ENCODE assay signal across 18 cellular contexts in the genomic region with DNA sequence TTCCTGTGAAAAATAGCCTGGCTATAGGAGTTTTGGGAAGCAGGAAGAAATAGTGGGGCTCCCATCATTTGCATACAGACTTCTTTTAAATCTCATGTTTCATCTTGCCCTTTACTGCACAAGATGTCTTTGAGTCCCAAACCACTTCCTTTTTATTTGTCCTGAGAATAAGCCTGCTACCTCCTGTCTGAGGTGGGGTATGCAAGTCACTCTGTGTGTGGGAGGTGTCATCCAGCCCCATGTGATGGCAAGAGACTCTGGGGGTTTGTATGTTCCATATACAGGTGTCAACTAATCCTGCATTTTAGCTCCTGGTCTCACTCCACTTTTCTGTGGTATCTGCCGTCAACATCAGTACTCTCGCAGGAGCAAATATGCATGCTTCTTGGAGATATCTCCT.
A peak's percentile ranks its signal among the peaks of the same experiment; 100 is the strongest.
DNase-seq lines count a peak whose midpoint lies in the region; ATAC-seq, FAIRE-seq and TF ChIP-seq lines count a peak whose summit lies in the region.
"Had no signal": no experiment of that assay in that cellular context is flagged by ENCODE, and none has a peak within 500 bp of the region (broad histone marks: within the 10 kb centered on the region; RNA-seq: fewer than 3 reads in every experiment).

No MANE protein-coding gene starts in this region.

- POLR2A ChIA-PET in H1 (lab: Charles Lee; ENCODE audit: partially characterized antibody): no interaction called here

- no peak overlapping the region for H2BK120ac ChIP-seq in H1 (replicated peaks; ENCODE audit: low read depth, low read length)

- peaks cover 0 to 5% (median 0%) of the 10 kb centered on the region in 4 experiments; a peak in 2 of 7 replicates for H3K4me1 ChIP-seq in H1 (replicated peaks in 1 of 4; ENCODE audit: control insufficient read depth in 3 of 4, insufficient read depth in 4 of 4, low read length in 3 of 4)

- no peak overlapping the region for H2AK5ac ChIP-seq in H1 (ENCODE audit: low read depth, low read length)

- H3K27ac ChIP-seq in H1 (ENCODE audit: low read depth, low read length): no peak overlapping the region

- no peak overlapping the region for H4K8ac ChIP-seq in H1 (ENCODE audit: extremely low read depth, insufficient read depth, low read length)

- in situ Hi-C loops in KBM-7 (cut with MboI; ENCODE audit: low pct_unique_long_range_greater_than_20kb, low sequenced_read_pairs): no loop called here

- no peak for ATAC-seq in Right ventricle myocardium superior (ENCODE audit: poor library complexity)
- ATAC-seq: GM12878 had no signal

- no peak overlapping the region for H3K18ac ChIP-seq in H1 (ENCODE audit: extremely low read depth, low read length)

- no peak overlapping the region for H2BK20ac ChIP-seq in H1 (ENCODE audit: low read length)

- no peak overlapping the region for H3K23ac ChIP-seq in H1 (ENCODE audit: insufficient read length)

- CTCF ChIA-PET in H1 (lab: Charles Lee; ENCODE audit: partially characterized antibody): no interaction called here

- FAIRE-seq in H1 (lab: Jason Lieb, UNC): no peak
- FAIRE-seq: GM12878, GM19239 had no signal

- no peaks in the 10 kb centered on the region for H3K27me3 ChIP-seq in H1 (replicated peaks in 1 of 4; ENCODE audit: control insufficient read depth in 3 of 4, extremely low read depth in 1 of 4, insufficient read depth in 3 of 4, low read length in 3 of 4)

- no peak overlapping the region for H3K4me2 ChIP-seq in H1 (ENCODE audit: insufficient read depth in 1 of 2, low read depth in 2 of 2, low read length in 2 of 2)

- peak overlapping the region; percentile 31; the same call in 1 of the 2 replicates for H2BK15ac ChIP-seq in H1 (ENCODE audit: low read length)

- H3K9me3 ChIP-seq in H1 (ENCODE audit: insufficient read depth in 2 of 2, low read depth in 1 of 2, low read length in 1 of 2): no peaks in the 10 kb centered on the region

- intact Hi-C loops in Right ventricle myocardium superior (cut with DNase I): no loop called here

- TF ChIP-seq POLR2A in H1 (IDR thresholded peaks at IDR 0.05; ENCODE audit: control extremely low read depth in 1 of 2, low read depth in 2 of 2, low read length in 2 of 2): no peak; a peak in 1 of 3 replicates

- no peak overlapping the region for H4K91ac ChIP-seq in H1 (replicated peaks; ENCODE audit: insufficient read length, low read length)

- H2BK5ac ChIP-seq in H1 (ENCODE audit: low read depth, low read length): 0 out of 2 replicates have a peak overlapping the region, but pooled peaks have one; percentile 71

- H4K5ac ChIP-seq in H1 (ENCODE audit: insufficient read length, low read depth, low read length): no peak overlapping the region

- H3K56ac ChIP-seq in H1 (replicated peaks; ENCODE audit: insufficient read length, low read depth, low read length): no peak overlapping the region

- no peaks in the 10 kb centered on the region for H3K36me3 ChIP-seq in H1 (ENCODE audit: control insufficient read depth in 2 of 4, insufficient read depth in 4 of 4, low read length in 3 of 4)

- WGBS in H1 (ENCODE audit: extremely low coverage in 1 of 2, insufficient coverage in 1 of 2, insufficient read length in 1 of 2, insufficient replicate concordance in 2 of 2, low coverage in 1 of 2, low lambda C conversion rate in 2 of 2, missing lambda C conversion rate in 1 of 2), 2 experiments: 90% methylated on average over 2 of the region's 2 CpGs; no CpG with 5 or more reads in 1 of the 2 experiments

- no peaks in the 10 kb centered on the region for H3K79me1 ChIP-seq in H1 (ENCODE audit: low read depth, low read length)

- no peak overlapping the region for H3K9ac ChIP-seq in H1 (replicated peaks in 1 of 4; ENCODE audit: extremely low read depth in 1 of 4, low read depth in 3 of 4, low read length in 3 of 4)

- TF ChIP-seq RAD21 in H1 (IDR thresholded peaks at IDR 0.05 in 1 of 2, conservative IDR thresholded peaks at IDR 0.05 in 1 of 2; ENCODE audit: low read depth in 2 of 2, low read length in 2 of 2): no peak

- TF ChIP-seq CTCF in H1 (IDR thresholded peaks at IDR 0.05; ENCODE audit: control extremely low read depth in 1 of 3, insufficient read depth in 1 of 3, low read depth in 1 of 3, low read length in 3 of 3): no peak

- no peaks in the 10 kb centered on the region for H3K79me2 ChIP-seq in H1 (ENCODE audit: control insufficient read depth in 1 of 2, insufficient read depth in 2 of 2, low read length in 2 of 2)

- no peak overlapping the region for H3K14ac ChIP-seq in H1 (ENCODE audit: insufficient read length)

- no peaks in the 10 kb centered on the region for H4K20me1 ChIP-seq in H1 (replicated peaks in 1 of 2; ENCODE audit: control insufficient read depth in 1 of 2, insufficient read depth in 2 of 2, low read length in 2 of 2)

- no peak overlapping the region for H2BK12ac ChIP-seq in H1 (ENCODE audit: low read depth, low read length)

- TF ChIP-seq EP300 in H1 (IDR thresholded peaks at IDR 0.05; ENCODE audit: borderline replicate concordance in 1 of 2, low read depth in 2 of 2, low read length in 2 of 2): no peak

- no peak overlapping the region for H3K4ac ChIP-seq in H1 (replicated peaks; ENCODE audit: insufficient read length, low read depth, low read length)

- H3K23me2 ChIP-seq in H1 (ENCODE audit: low read depth, low read length): no peaks in the 10 kb centered on the region

- peak; percentile 12 for DNase-seq in KBM-7
- peak; percentile 3 for DNase-seq in OCI-M1 (lab: John Stamatoyannopoulos, UW)
- no peak for DNase-seq in H1 (ENCODE audit: low read depth in 1 of 2, low spot score in 2 of 2)
- no peak for DNase-seq in DMS 273 (lab: John Stamatoyannopoulos, UW; ENCODE audit: unreplicated experiment)
- DNase-seq in Right ventricle myocardium superior: no peak
- no peak for DNase-seq in activated gamma-delta T cell treated with Interleukin-2 at 50 U/mL for 16 hours
- DNase-seq: C1 segment of cervical spinal cord; Calu3; CD4-positive, alpha-beta memory T cell; COR-L47; DMS153; EL; GDM1; GOT3; H9; HFFc6 had no signal

- H3K4me3 ChIP-seq in H1 (ENCODE audit: extremely low read depth in 1 of 4, insufficient read depth in 2 of 4, low read depth in 3 of 4, low read length in 4 of 4): no peak overlapping the region
- H3K4me3 ChIP-seq: GM12878 had no signal

- peak overlapping the region; percentile 70; the same call in 1 of the 2 replicates for H2AFZ ChIP-seq in H1 (ENCODE audit: low read length)

TF ChIP-seq in H1, 55 proteins besides CTCF, POLR2A, EP300 and RAD21:
- TF ChIP-seq KDM5A (IDR thresholded peaks at IDR 0.05; ENCODE audit: low read length) (no peak), TAF1 (IDR thresholded peaks at IDR 0.05; ENCODE audit: low read depth, low read length) (no peak), TAF7 (optimal IDR thresholded peaks at IDR 0.05; ENCODE audit: borderline replicate concordance, low read depth, low read length) (peak; percentile 23), ATF3 (IDR thresholded peaks at IDR 0.05; ENCODE audit: insufficient read depth, low read depth, low read length) (no peak), RXRA (IDR thresholded peaks at IDR 0.05; ENCODE audit: insufficient read depth, low read depth, low read length) (no peak)

Comparison
In these comparisons a context has a peak if more than half of its experiments do, and no peak if none do; other contexts are left out.
1. DNase-seq: peak in KBM-7 (single experiment) and OCI-M1 (single experiment); none in H1 (0 of 2), DMS 273 (single experiment), Right ventricle myocardium superior (single experiment) and activated gamma-delta T cell treated with Interleukin-2 at 50 U/mL for 16 hours (single experiment).